Comparison of ENCODE assay signal across 12 cellular contexts in genomic region chr2:191318037-191318728, GRCh38.
DNase-seq lines count a peak whose midpoint lies in the region; ATAC-seq and TF ChIP-seq lines count a peak whose summit lies in the region.
"Had no signal": no experiment of that assay in that cellular context is flagged by ENCODE, and none has a peak within 500 bp of the region (broad histone marks: within the 10 kb centered on the region; RNA-seq: fewer than 3 reads in every experiment).

No MANE protein-coding gene starts in this region.

- H2AK5ac ChIP-seq in H9 (ENCODE audit: insufficient read length, low read length) = no peak overlapping the region

- H3K36me3 ChIP-seq in SK-N-SH (replicated peaks in 1 of 2; ENCODE audit: control insufficient read depth in 1 of 2, insufficient read depth in 2 of 2, low read length in 1 of 2) = no peaks in the 10 kb centered on the region
- H3K36me3 ChIP-seq in gastroesophageal sphincter = no peaks in the 10 kb centered on the region

- no peak overlapping the region for H2BK12ac ChIP-seq in H9 (ENCODE audit: insufficient read length, low read depth, low read length)

- H2BK20ac ChIP-seq in H9 (ENCODE audit: low read depth, low read length, poor library complexity, severe bottlenecking) = no peak overlapping the region

- H3K18ac ChIP-seq in H9 (ENCODE audit: insufficient read length, low read depth, low read length) = no peak overlapping the region

- POLR2A ChIA-PET in SK-N-SH (lab: Yijun Ruan, JAX) = interaction anchor here (0.5 kb wide), 1 partner anchor 38 kb away, joined by 3 read pairs; no protein-coding TSS in a partner anchor

- peaks cover 4% of the 10 kb centered on the region; the same call in 1 of the 2 replicates for H3K79me2 ChIP-seq in H9 (ENCODE audit: insufficient read depth, low read length)
- H3K79me2 ChIP-seq in SK-N-SH (ENCODE audit: insufficient read depth) = peaks cover 63% of the 10 kb centered on the region

- H3K27ac ChIP-seq in H9 (ENCODE audit: insufficient read length, low read depth, low read length) = no peak overlapping the region
- H3K27ac ChIP-seq in SK-N-SH (ENCODE audit: low read depth in 2 of 2, low read length in 1 of 2) = peak overlapping the region in 1 of 2 experiments; percentile 67; a peak in 2 of 4 replicates
- H3K27ac ChIP-seq in gastroesophageal sphincter = peak overlapping the region in 2 of 4 donors; percentile 11 to 38

- peaks cover 3% of the 10 kb centered on the region for H3F3A ChIP-seq in SK-N-SH (replicated peaks; ENCODE audit: insufficient read depth)

- intact Hi-C loops in activated T-helper 2 cell treated with anti-CD3 and anti-CD28 coated beads, Interferon-gamma antibody, Interleukin-2, Interleukin-4, amounts not matched to agents 10 μg/mL and 5 μg/mL and 100 μg/mL, durations not matched to agents 14 hours and 24 hours and 36 hours (cut with micrococcal nuclease) = no loop called here

- peaks cover 0 to 5% of the 10 kb centered on the region in 2 experiments; a peak in 2 of 5 replicates for H3K9me3 Mint-ChIP-seq in H9
- no peaks in the 10 kb centered on the region for H3K9me3 Mint-ChIP-seq in progenitor cell of endocrine pancreas (ENCODE audit: low read depth)
- no peaks in the 10 kb centered on the region for H3K9me3 Mint-ChIP-seq in activated T-helper 2 cell treated with anti-CD3 and anti-CD28 coated beads, Interferon-gamma antibody, Interleukin-2, Interleukin-4, amounts not matched to agents 10 μg/mL and 5 μg/mL and 100 μg/mL, durations not matched to agents 14 hours and 24 hours and 36 hours
- H3K9me3 Mint-ChIP-seq: activated T-cell treated with anti-CD3 and anti-CD28 coated beads, Interleukin-2, amount 50 U/mL, for 72 hours had no signal

- H3K4ac ChIP-seq in H9 (ENCODE audit: low read depth, low read length) = no peak overlapping the region

- H3K9me3 ChIP-seq in H9 (ENCODE audit: control insufficient read depth, low read depth, low read length) (no peaks in the 10 kb centered on the region), SK-N-SH (no peaks in the 10 kb centered on the region), gastroesophageal sphincter (no peaks in the 10 kb centered on the region)

- peaks cover under 1 to 6% (median under 1%) of the 10 kb centered on the region in 3 experiments; a peak in 4 of 7 replicates for H3K36me3 Mint-ChIP-seq in H9 (ENCODE audit: insufficient read depth in 1 of 3, low read depth in 3 of 3)
- H3K36me3 Mint-ChIP-seq in progenitor cell of endocrine pancreas (ENCODE audit: insufficient read depth) = peaks cover 4% of the 10 kb centered on the region
- H3K36me3 Mint-ChIP-seq in activated T-helper 2 cell treated with anti-CD3 and anti-CD28 coated beads, Interferon-gamma antibody, Interleukin-2, Interleukin-4, amounts not matched to agents 10 μg/mL and 5 μg/mL and 100 μg/mL, durations not matched to agents 14 hours and 24 hours and 36 hours (ENCODE audit: low read depth) = no peaks in the 10 kb centered on the region

- H3K4me1 Mint-ChIP-seq in H9 = peaks cover 50 to 54% of the 10 kb centered on the region in 2 experiments
- H3K4me1 Mint-ChIP-seq in progenitor cell of endocrine pancreas (ENCODE audit: low read depth) = peaks cover 28% of the 10 kb centered on the region
- H3K4me1 Mint-ChIP-seq in activated T-helper 2 cell treated with anti-CD3 and anti-CD28 coated beads, Interferon-gamma antibody, Interleukin-2, Interleukin-4, amounts not matched to agents 10 μg/mL and 5 μg/mL and 100 μg/mL, durations not matched to agents 14 hours and 24 hours and 36 hours (ENCODE audit: low read depth) = peaks cover 12% of the 10 kb centered on the region

- H2BK5ac ChIP-seq in H9 (ENCODE audit: insufficient read length, low read length) = no peak overlapping the region

- DNase-seq in H9 (no peak), SK-N-SH (no peak), progenitor cell of endocrine pancreas (ENCODE audit: low spot score, unreplicated experiment) (no peak)
- no peak for DNase-seq in stimulated activated CD4-positive, alpha-beta T cell treated with anti-CD3 and anti-CD28 coated beads, Interleukin-1b, Interleukin-23, amount 100 ng/mL, for 48 hours
- no peak for DNase-seq in activated T-helper 2 cell treated with anti-CD3 and anti-CD28 coated beads, Interferon-gamma antibody, Interleukin-2, Interleukin-4, amounts not matched to agents 10 μg/mL and 5 μg/mL and 100 μg/mL, durations not matched to agents 14 hours and 24 hours and 36 hours (ENCODE audit: low spot score)
- DNase-seq: activated T-cell treated with anti-CD3 and anti-CD28 coated beads, Interleukin-2, amount 50 U/mL, for 72 hours; NCI-H146; occipital lobe had no signal

- no CpG with 5 or more reads among the region's 4 CpGs for WGBS in H9 (ENCODE audit: extremely low coverage, insufficient read length, low lambda C conversion rate)
- WGBS in SK-N-SH (ENCODE audit: low lambda C conversion rate) = 73% methylated on average over 4 of the region's 4 CpGs
- WGBS in gastroesophageal sphincter (ENCODE audit: low coverage in 1 of 2), 2 donors = 48 to 54% methylated on average over 4 of the region's 4 CpGs

- H2BK15ac ChIP-seq in H9 (ENCODE audit: low read depth, low read length) = no peak overlapping the region

- H3K79me1 ChIP-seq in H9 (ENCODE audit: insufficient read depth, low read depth, low read length, poor library complexity, severe bottlenecking) = peaks cover 6% of the 10 kb centered on the region

- TF ChIP-seq EP300 in SK-N-SH (IDR thresholded peaks at IDR 0.05; ENCODE audit: borderline replicate concordance in 1 of 2, low read depth in 1 of 2, low read length in 1 of 2) = no peak
- TF ChIP-seq EP300 in gastroesophageal sphincter (IDR thresholded peaks at IDR 0.05) = no peak

- H3K27me3 ChIP-seq in H9 (ENCODE audit: insufficient read depth, low read length) (no peaks in the 10 kb centered on the region), SK-N-SH (ENCODE audit: insufficient read depth) (no peaks in the 10 kb centered on the region), gastroesophageal sphincter (no peaks in the 10 kb centered on the region)

- H3K4me2 ChIP-seq in H9 (ENCODE audit: insufficient read depth, insufficient read length, low read length) = no peak overlapping the region
- H3K4me2 ChIP-seq in SK-N-SH = peak overlapping the region; percentile 57; the same call in 1 of the 2 replicates

- no peak overlapping the region for H3K9ac ChIP-seq in H9 (ENCODE audit: extremely low read depth, insufficient read length, low read length)
- no peak overlapping the region for H3K9ac ChIP-seq in SK-N-SH

- H3K9me2 ChIP-seq in SK-N-SH = no peaks in the 10 kb centered on the region

- H3K23ac ChIP-seq in H9 (ENCODE audit: insufficient read length, low read depth, low read length) = no peak overlapping the region

- H4K8ac ChIP-seq in H9 (replicated peaks; ENCODE audit: insufficient read length, low read depth, low read length) = no peak overlapping the region

- H3K27me3 Mint-ChIP-seq in H9 (ENCODE audit: low read depth) (no peaks in the 10 kb centered on the region), progenitor cell of endocrine pancreas (no peaks in the 10 kb centered on the region)
- H3K27me3 Mint-ChIP-seq in activated T-helper 2 cell treated with anti-CD3 and anti-CD28 coated beads, Interferon-gamma antibody, Interleukin-2, Interleukin-4, amounts not matched to agents 10 μg/mL and 5 μg/mL and 100 μg/mL, durations not matched to agents 14 hours and 24 hours and 36 hours (ENCODE audit: low read depth) = peaks cover 2% of the 10 kb centered on the region

- no peak overlapping the region for H2AFZ ChIP-seq in H9 (ENCODE audit: low read length)
- H2AFZ ChIP-seq in SK-N-SH (ENCODE audit: low read depth) = no peak overlapping the region

- no peak overlapping the region for H3T11ph ChIP-seq in H9 (ENCODE audit: low read length)

- CTCF ChIA-PET in SK-N-SH (lab: Yijun Ruan, JAX) = interaction anchor here (0.9 to 1.7 kb wide), 5 partner anchors 10 to 179 kb away, joined by 3 to 4 read pairs (median 3); no protein-coding TSS in a partner anchor

- H4K20me1 ChIP-seq in H9 (ENCODE audit: control insufficient read depth, insufficient read depth, insufficient read length) = no peaks in the 10 kb centered on the region
- peaks cover 4% of the 10 kb centered on the region; the same call in 1 of the 2 replicates for H4K20me1 ChIP-seq in SK-N-SH (ENCODE audit: insufficient read depth)

- no peak for TF ChIP-seq RAD21 in SK-N-SH (IDR thresholded peaks at IDR 0.05; ENCODE audit: low read length)

- H3K14ac ChIP-seq in H9 (ENCODE audit: insufficient read depth, low read length) = no peak overlapping the region

- H4K91ac ChIP-seq in H9 (ENCODE audit: insufficient read length, low read depth, low read length) = no peak overlapping the region

- no peaks in the 10 kb centered on the region for H3K23me2 ChIP-seq in H9 (ENCODE audit: insufficient read length, low read depth, low read length, poor library complexity, severe bottlenecking)

- ATAC-seq in gastroesophageal sphincter (peak; percentile 58), HG03045 (IDR thresholded peaks at IDR 0.05; ENCODE audit: unreplicated experiment) (no peak), GM21367 (IDR thresholded peaks at IDR 0.05; ENCODE audit: unreplicated experiment) (no peak)
- ATAC-seq: activated T-cell treated with anti-CD3 and anti-CD28 coated beads, Interleukin-2, amount 50 U/mL, for 72 hours had no signal

- TF ChIP-seq CTCF in H9 (conservative IDR thresholded peaks at IDR 0.05) (no peak), SK-N-SH (IDR thresholded peaks at IDR 0.05) (no peak), gastroesophageal sphincter (IDR thresholded peaks at IDR 0.05) (no peak), progenitor cell of endocrine pancreas (IDR thresholded peaks at IDR 0.05; ENCODE audit: unreplicated experiment) (no peak)

- H3K4me3 Mint-ChIP-seq in H9 = no peak overlapping the region
- H3K4me3 Mint-ChIP-seq in progenitor cell of endocrine pancreas (ENCODE audit: low read depth) = no peak overlapping the region
- no peak overlapping the region for H3K4me3 Mint-ChIP-seq in activated T-helper 2 cell treated with anti-CD3 and anti-CD28 coated beads, Interferon-gamma antibody, Interleukin-2, Interleukin-4, amounts not matched to agents 10 μg/mL and 5 μg/mL and 100 μg/mL, durations not matched to agents 14 hours and 24 hours and 36 hours (ENCODE audit: low read depth)
- H3K4me3 Mint-ChIP-seq: activated T-cell treated with anti-CD3 and anti-CD28 coated beads, Interleukin-2, amount 50 U/mL, for 72 hours; T-helper 1 cell treated with Interleukin-12 subunit alpha and Interleukin-12 subunit beta and Interleukin-4 antibody, amounts not matched to agents 30 μg/mL and 1 μg/mL, for 36 hours had no signal

- H3K56ac ChIP-seq in H9 (ENCODE audit: insufficient read length, low read depth, low read length) = no peak overlapping the region

- no peak overlapping the region for H2BK120ac ChIP-seq in H9 (ENCODE audit: low read depth, low read length, poor library complexity, severe bottlenecking)

- no peak overlapping the region for H4K5ac ChIP-seq in H9 (ENCODE audit: insufficient read length, low read depth, low read length)

- peak overlapping the region in 2 of 3 experiments; percentile 52 to 67; a peak in 4 of 7 replicates for H3K27ac Mint-ChIP-seq in H9
- H3K27ac Mint-ChIP-seq in progenitor cell of endocrine pancreas = peak overlapping the region; percentile 87
- H3K27ac Mint-ChIP-seq in activated T-helper 2 cell treated with anti-CD3 and anti-CD28 coated beads, Interferon-gamma antibody, Interleukin-2, Interleukin-4, amounts not matched to agents 10 μg/mL and 5 μg/mL and 100 μg/mL, durations not matched to agents 14 hours and 24 hours and 36 hours = no peak overlapping the region
- H3K27ac Mint-ChIP-seq: activated T-cell treated with anti-CD3 and anti-CD28 coated beads, Interleukin-2, amount 50 U/mL, for 72 hours; T-helper 1 cell treated with Interleukin-12 subunit alpha and Interleukin-12 subunit beta and Interleukin-4 antibody, amounts not matched to agents 30 μg/mL and 1 μg/mL, for 36 hours had no signal

- no peak overlapping the region for H3K4me3 ChIP-seq in SK-N-SH (ENCODE audit: low read depth in 2 of 2, low read length in 1 of 2)
- H3K4me3 ChIP-seq in gastroesophageal sphincter = no peak overlapping the region

- H3K4me1 ChIP-seq in H9 (ENCODE audit: insufficient read depth, low read length) = peaks cover 9% of the 10 kb centered on the region
- peaks cover 43 to 48% of the 10 kb centered on the region in 2 experiments; a peak in 3 of 4 replicates for H3K4me1 ChIP-seq in SK-N-SH (ENCODE audit: control insufficient read depth in 1 of 2, insufficient read depth in 2 of 2, low read depth in 1 of 2, low read length in 1 of 2)
- peaks cover 0 to 42% (median 17%) of the 10 kb centered on the region in 3 donors for H3K4me1 ChIP-seq in gastroesophageal sphincter

- TF ChIP-seq POLR2A in gastroesophageal sphincter (IDR thresholded peaks at IDR 0.05) = no peak
